In genomic region chr3:42670670-42671069, GRCh38 we compare ENCODE assay signal across 20 cellular contexts. TPM values are rescaled to one million over a fixed set of nuclear protein-coding genes. Genes with fewer than 3 reads are reported as not detected.
DNase-seq lines count a peak whose midpoint lies in the region; ATAC-seq, FAIRE-seq and TF ChIP-seq lines count a peak whose summit lies in the region.
"Had no signal": no experiment of that assay in that cellular context is flagged by ENCODE, and none has a peak within 500 bp of the region (broad histone marks: within the 10 kb centered on the region; RNA-seq: fewer than 3 reads in every experiment).

No MANE protein-coding gene starts in this region.

- POLR2A ChIA-PET in activated CD8-positive, alpha-beta T cell treated with anti-CD3 and anti-CD28 coated beads for 36 hours (lab: Charles Lee), result no interaction called here
- POLR2A ChIA-PET in activated CD8-positive, alpha-beta T cell treated with anti-CD3 and anti-CD28 coated beads, Interleukin-2, amount 10 ng/mL, durations not matched to agents 7 days and 5 days (lab: Charles Lee), result no interaction called here

- no peaks in the 10 kb centered on the region for H3K27me3 ChIP-seq in pancreas
- H3K27me3 ChIP-seq: BLaER1 had no signal

- TF ChIP-seq CTCF in activated CD8-positive, alpha-beta T cell treated with anti-CD3 and anti-CD28 coated beads for 36 hours (IDR thresholded peaks at IDR 0.05), result no peak
- no peak for TF ChIP-seq CTCF in pancreas (IDR thresholded peaks at IDR 0.05)

- H3K27ac ChIP-seq in pancreas, result no peak overlapping the region
- H3K27ac ChIP-seq: BLaER1, HL-60 had no signal

- H3K27ac Mint-ChIP-seq in activated CD8-positive, alpha-beta T cell treated with anti-CD3 and anti-CD28 coated beads for 36 hours, result no peak overlapping the region
- H3K27ac Mint-ChIP-seq in activated CD8-positive, alpha-beta T cell treated with anti-CD3 and anti-CD28 coated beads, Interleukin-2, amount 10 ng/mL, durations not matched to agents 7 days and 5 days, result no peak overlapping the region
- H3K27ac Mint-ChIP-seq: CD8-positive, alpha-beta memory T cell; HFFc6 had no signal

- intact Hi-C loops in activated CD8-positive, alpha-beta T cell treated with anti-CD3 and anti-CD28 coated beads for 36 hours (cut with micrococcal nuclease), result no loop called here
- intact Hi-C loops in pancreas (cut with DNase I), result no loop called here

- H3K9me3 ChIP-seq in pancreas, result no peaks in the 10 kb centered on the region
- H3K9me3 ChIP-seq: Caco-2 had no signal

- CTCF ChIA-PET in activated CD8-positive, alpha-beta T cell treated with anti-CD3 and anti-CD28 coated beads for 36 hours (lab: Charles Lee), result no interaction called here
- CTCF ChIA-PET in activated CD8-positive, alpha-beta T cell treated with anti-CD3 and anti-CD28 coated beads, Interleukin-2, amount 10 ng/mL, durations not matched to agents 7 days and 5 days (lab: Charles Lee), result no interaction called here

- H3K4me3 ChIP-seq in pancreas, result no peak overlapping the region
- H3K4me3 ChIP-seq: BLaER1 had no signal

- no peak overlapping the region for H3K4me3 Mint-ChIP-seq in activated CD8-positive, alpha-beta T cell treated with anti-CD3 and anti-CD28 coated beads for 36 hours
- no peak overlapping the region for H3K4me3 Mint-ChIP-seq in activated CD8-positive, alpha-beta T cell treated with anti-CD3 and anti-CD28 coated beads, Interleukin-2, amount 10 ng/mL, durations not matched to agents 7 days and 5 days
- H3K4me3 Mint-ChIP-seq: CD8-positive, alpha-beta memory T cell; HFFc6 had no signal

- no peaks in the 10 kb centered on the region for H3K4me1 ChIP-seq in pancreas
- H3K4me1 ChIP-seq: Caco-2 had no signal

- H3K9me3 Mint-ChIP-seq in activated CD8-positive, alpha-beta T cell treated with anti-CD3 and anti-CD28 coated beads for 36 hours, result no peaks in the 10 kb centered on the region
- no peaks in the 10 kb centered on the region for H3K9me3 Mint-ChIP-seq in activated CD8-positive, alpha-beta T cell treated with anti-CD3 and anti-CD28 coated beads, Interleukin-2, amount 10 ng/mL, durations not matched to agents 7 days and 5 days (ENCODE audit: insufficient read depth)
- H3K9me3 Mint-ChIP-seq: HFFc6 had no signal

- H3K4me1 Mint-ChIP-seq in activated CD8-positive, alpha-beta T cell treated with anti-CD3 and anti-CD28 coated beads for 36 hours (ENCODE audit: low read depth), result no peaks in the 10 kb centered on the region
- H3K4me1 Mint-ChIP-seq in activated CD8-positive, alpha-beta T cell treated with anti-CD3 and anti-CD28 coated beads, Interleukin-2, amount 10 ng/mL, durations not matched to agents 7 days and 5 days (ENCODE audit: low read depth), result no peaks in the 10 kb centered on the region
- H3K4me1 Mint-ChIP-seq: CD8-positive, alpha-beta memory T cell had no signal

- H3K36me3 Mint-ChIP-seq in activated CD8-positive, alpha-beta T cell treated with anti-CD3 and anti-CD28 coated beads for 36 hours (ENCODE audit: low read depth), result no peaks in the 10 kb centered on the region
- no peaks in the 10 kb centered on the region for H3K36me3 Mint-ChIP-seq in activated CD8-positive, alpha-beta T cell treated with anti-CD3 and anti-CD28 coated beads, Interleukin-2, amount 10 ng/mL, durations not matched to agents 7 days and 5 days (ENCODE audit: low read depth)
- H3K36me3 Mint-ChIP-seq: CD8-positive, alpha-beta memory T cell had no signal

- no peaks in the 10 kb centered on the region for H3K36me3 ChIP-seq in pancreas

- peaks cover 2% of the 10 kb centered on the region for H3K27me3 Mint-ChIP-seq in activated CD8-positive, alpha-beta T cell treated with anti-CD3 and anti-CD28 coated beads for 36 hours
- H3K27me3 Mint-ChIP-seq in activated CD8-positive, alpha-beta T cell treated with anti-CD3 and anti-CD28 coated beads, Interleukin-2, amount 10 ng/mL, durations not matched to agents 7 days and 5 days (ENCODE audit: low read depth), result peaks cover 5% of the 10 kb centered on the region

- no peak for ATAC-seq in activated CD8-positive, alpha-beta T cell treated with anti-CD3 and anti-CD28 coated beads for 36 hours
- ATAC-seq in activated CD8-positive, alpha-beta T cell treated with anti-CD3 and anti-CD28 coated beads, Interleukin-2, amount 10 ng/mL, durations not matched to agents 7 days and 5 days, result no peak
- no peak for ATAC-seq in GM19328 (IDR thresholded peaks at IDR 0.05; ENCODE audit: unreplicated experiment)
- no peak for ATAC-seq in pancreas

- WGBS in pancreas, 2 donors, result 80 to 85% methylated on average over 1 of the region's 1 CpG

- DNase-seq in activated CD8-positive, alpha-beta T cell treated with anti-CD3 and anti-CD28 coated beads for 36 hours, result peak; percentile 1
- DNase-seq in activated CD8-positive, alpha-beta T cell treated with anti-CD3 and anti-CD28 coated beads, Interleukin-2, amount 10 ng/mL, durations not matched to agents 7 days and 5 days, result no peak
- DNase-seq in OCI-M1 (lab: John Stamatoyannopoulos, UW) (peak; percentile 12), mesenteric fat pad (ENCODE audit: low spot score) (peak; percentile 62), GM19240 (ENCODE audit: insufficient read length, low spot score) (no peak), pancreas (no peak)
- DNase-seq: 8988T; AML-193; CD8-positive, alpha-beta memory T cell; DMS79; EL; HCEC 1CT; HFFc6 had no signal

- FAIRE-seq in pancreas (lab: Jason Lieb, UNC), result no peak
- FAIRE-seq: G401.6, GM12891 had no signal

RNA-seq across cellular contexts. Expression of gene KLHL40, which starts 14.7 kb away (rescaled TPM):
- not detected for total RNA-seq in activated CD8-positive, alpha-beta T cell treated with anti-CD3 and anti-CD28 coated beads for 36 hours
- not detected for total RNA-seq in activated CD8-positive, alpha-beta T cell treated with anti-CD3 and anti-CD28 coated beads, Interleukin-2, amount 10 ng/mL, durations not matched to agents 7 days and 5 days
- total RNA-seq in mesenteric fat pad, result not detected
- not detected for total RNA-seq in pancreas
- under 1 TPM in 1 of 2 donors, not detected in 1; 0.12 TPM for polyA plus RNA-seq in pancreas
- total RNA-seq: Caco-2; CD8-positive, alpha-beta memory T cell; H4; HFFc6 had no signal
- polyA plus RNA-seq: CD8-positive, alpha-beta memory T cell had no signal

RNA-seq across cellular contexts. Expression of gene ZBTB47, which starts 17.2 kb away (rescaled TPM):
- under 1 TPM; 0.43 to 0.45 TPM for total RNA-seq in activated CD8-positive, alpha-beta T cell treated with anti-CD3 and anti-CD28 coated beads for 36 hours
- total RNA-seq in activated CD8-positive, alpha-beta T cell treated with anti-CD3 and anti-CD28 coated beads, Interleukin-2, amount 10 ng/mL, durations not matched to agents 7 days and 5 days, result under 1 TPM; 0.18 to 0.34 TPM
- total RNA-seq in mesenteric fat pad (58.2 TPM), pancreas (10 to 100 TPM in 3 of 6 donors, 1 to 10 TPM in 3; 7.9 to 13.6 (median 10.2) TPM)
- 10 to 100 TPM in 1 of 2 donors, 1 to 10 TPM in 1; 9.0 to 12.5 TPM for polyA plus RNA-seq in pancreas
- polyA plus RNA-seq: CD8-positive, alpha-beta memory T cell had no signal

RNA-seq across cellular contexts. Expression of gene HHATL, which starts 31.9 kb away (rescaled TPM):
- total RNA-seq in activated CD8-positive, alpha-beta T cell treated with anti-CD3 and anti-CD28 coated beads for 36 hours, result not detected
- total RNA-seq in activated CD8-positive, alpha-beta T cell treated with anti-CD3 and anti-CD28 coated beads, Interleukin-2, amount 10 ng/mL, durations not matched to agents 7 days and 5 days, result not detected
- total RNA-seq in mesenteric fat pad, result 0.48 TPM
- 1 to 10 TPM in 2 of 6 donors, under 1 TPM in 3, not detected in 1; 0.42 to 2.5 (median 1.00) TPM for total RNA-seq in pancreas
- 10 to 100 TPM in 1 of 2 donors, 1 to 10 TPM in 1; 4.6 to 17.8 TPM for polyA plus RNA-seq in pancreas
- total RNA-seq: Caco-2; CD8-positive, alpha-beta memory T cell; H4; HFFc6 had no signal
- polyA plus RNA-seq: CD8-positive, alpha-beta memory T cell had no signal

Comparison
In these comparisons a context has a peak if more than half of its experiments do, and no peak if none do; other contexts are left out.
1. DNase-seq: peak in activated CD8-positive, alpha-beta T cell treated with anti-CD3 and anti-CD28 coated beads for 36 hours (single experiment), OCI-M1 (single experiment) and mesenteric fat pad (single experiment); none in activated CD8-positive, alpha-beta T cell treated with anti-CD3 and anti-CD28 coated beads, Interleukin-2, amount 10 ng/mL, durations not matched to agents 7 days and 5 days (single experiment), GM19240 (single experiment) and pancreas (0 of 6).
2. RNA of gene ZBTB47, which starts 17.2 kb away (total RNA-seq): 58.2 TPM in mesenteric fat pad (single experiment) and 7.9 to 13.6 TPM in pancreas; 0.43 to 0.45 TPM in activated CD8-positive, alpha-beta T cell treated with anti-CD3 and anti-CD28 coated beads for 36 hours and 0.18 to 0.34 TPM in activated CD8-positive, alpha-beta T cell treated with anti-CD3 and anti-CD28 coated beads, Interleukin-2, amount 10 ng/mL, durations not matched to agents 7 days and 5 days; every median in the first group is over 4 times any median in the second.